In the genomic region with DNA sequence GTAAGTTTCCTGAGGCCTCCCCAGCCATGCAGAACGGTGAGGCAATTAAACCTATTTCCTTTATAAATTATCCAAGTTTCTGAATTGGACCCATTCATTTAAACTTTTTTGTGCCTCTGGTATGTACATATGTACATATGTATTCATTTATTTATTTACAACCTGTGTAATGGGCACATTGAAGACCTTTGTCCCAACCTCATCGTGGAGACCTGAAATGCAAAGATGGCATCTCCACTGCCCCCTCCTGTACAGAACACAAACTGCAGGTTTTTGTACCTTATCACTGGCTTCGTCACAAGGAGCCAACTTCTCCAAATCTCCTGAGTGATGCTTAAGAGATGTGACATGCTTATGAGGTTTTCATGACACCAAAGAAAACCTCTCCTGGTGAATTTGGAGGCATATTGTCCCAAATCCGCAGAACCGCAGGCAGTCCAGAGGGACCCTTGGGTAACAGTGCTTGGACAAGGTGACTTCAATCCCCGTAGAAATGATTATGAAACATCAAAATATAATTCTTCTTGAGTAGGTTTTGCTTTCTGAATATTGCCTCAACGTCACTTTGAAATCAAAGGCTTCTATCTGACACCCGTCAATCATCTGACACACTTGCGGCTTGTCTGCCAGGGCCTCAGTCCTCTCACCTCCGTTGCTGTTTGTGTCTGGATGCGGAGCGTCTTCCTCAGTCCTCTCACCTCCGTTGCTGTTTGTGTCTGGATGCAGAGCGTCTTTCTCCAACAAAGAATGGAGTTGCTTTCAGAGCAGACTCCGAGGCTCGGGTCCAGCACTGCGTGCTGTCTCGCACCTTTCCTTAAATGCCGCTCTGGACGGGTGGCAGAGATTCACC, we compare ENCODE assay signal across 9 cellular contexts.
DNase-seq lines count a peak whose midpoint lies in the region; ATAC-seq and TF ChIP-seq lines count a peak whose summit lies in the region.
"Had no signal": no experiment of that assay in that cellular context is flagged by ENCODE, and none has a peak within 500 bp of the region (broad histone marks: within the 10 kb centered on the region; RNA-seq: fewer than 3 reads in every experiment).

No MANE protein-coding gene starts in this region.

- no peak overlapping the region for H3K4me3 Mint-ChIP-seq in CD8-positive, alpha-beta T cell
- H3K4me3 Mint-ChIP-seq: dendritic cell treated with granulocyte-macrophage colony-stimulating factor and Interleukin-4, amounts not matched to agents 40 ng/mL and 50 ng/mL, for 4 days had no signal

- peaks cover 11% of the 10 kb centered on the region for H3K27me3 Mint-ChIP-seq in CD8-positive, alpha-beta T cell (ENCODE audit: low read depth)

- no peak overlapping the region for H3K4me3 ChIP-seq in CD8-positive, alpha-beta T cell (ENCODE audit: low read depth, low read length)

- POLR2A ChIA-PET in CD8-positive, alpha-beta T cell (lab: Charles Lee) = no interaction called here

- no peaks in the 10 kb centered on the region for H3K36me3 ChIP-seq in CD8-positive, alpha-beta T cell (ENCODE audit: insufficient read depth, low read length)

- intact Hi-C loops in CD8-positive, alpha-beta T cell (cut with DNase I, micrococcal nuclease) = loop anchor here in 1 of 2 experiments (2.0 to 5.0 kb wide), 3 partner anchors 255 to 351 kb away; no protein-coding TSS in a partner anchor

- H3K9me3 ChIP-seq in CD8-positive, alpha-beta T cell (ENCODE audit: low read length) = no peaks in the 10 kb centered on the region

- CTCF ChIA-PET in CD8-positive, alpha-beta T cell (lab: Charles Lee) = no interaction called here

- H3K4me1 Mint-ChIP-seq in CD8-positive, alpha-beta T cell (ENCODE audit: low read depth) = no peaks in the 10 kb centered on the region

- H3K9me3 Mint-ChIP-seq in CD8-positive, alpha-beta T cell = no peaks in the 10 kb centered on the region
- H3K9me3 Mint-ChIP-seq: dendritic cell treated with granulocyte-macrophage colony-stimulating factor and Interleukin-4, amounts not matched to agents 40 ng/mL and 50 ng/mL, for 4 days had no signal

- H3K4me1 ChIP-seq in CD8-positive, alpha-beta T cell (ENCODE audit: insufficient read depth, low read length) = no peaks in the 10 kb centered on the region

- H3K27ac ChIP-seq in CD8-positive, alpha-beta T cell (ENCODE audit: low read depth, low read length) = no peak overlapping the region

- peak; percentile 55 for TF ChIP-seq CTCF in CD8-positive, alpha-beta T cell (IDR thresholded peaks at IDR 0.05)
- TF ChIP-seq CTCF in GM20000 (IDR thresholded peaks at IDR 0.05; ENCODE audit: extremely low read depth, missing control alignments) = peak; percentile 20

- DNase-seq in CD8-positive, alpha-beta T cell = peak in 1 of 7 experiments; percentile 19
- DNase-seq in GM20000 (ENCODE audit: low spot score) (peak; percentile 64), SKM-1 treated with dmso at 0.1 percent for 144 hours (lab: John Stamatoyannopoulos, UW; ENCODE audit: unreplicated experiment) (peak; percentile 30), iPS-NIHi7 (ENCODE audit: extremely low spot score) (peak; percentile 54), NCI-H146 (lab: John Stamatoyannopoulos, UW) (no peak), cerebellar nuclear complex (lab: John Stamatoyannopoulos, UW) (no peak), A172 (ENCODE audit: low spot score) (no peak), amniotic stem cell (lab: John Stamatoyannopoulos, UW) (no peak)

- no peaks in the 10 kb centered on the region for H3K27me3 ChIP-seq in CD8-positive, alpha-beta T cell (ENCODE audit: insufficient read depth, low read length)

- no peak for ATAC-seq in CD8-positive, alpha-beta T cell

- no peak overlapping the region for H3K27ac Mint-ChIP-seq in CD8-positive, alpha-beta T cell
- H3K27ac Mint-ChIP-seq: dendritic cell treated with granulocyte-macrophage colony-stimulating factor and Interleukin-4, amounts not matched to agents 40 ng/mL and 50 ng/mL, for 4 days had no signal

- H3K36me3 Mint-ChIP-seq in CD8-positive, alpha-beta T cell = no peaks in the 10 kb centered on the region

Comparison
In these comparisons a context has a peak if more than half of its experiments do, and no peak if none do; other contexts are left out.
1. DNase-seq: peak in GM20000 (single experiment), SKM-1 treated with dmso at 0.1 percent for 144 hours (single experiment) and iPS-NIHi7 (single experiment); none in NCI-H146 (single experiment), cerebellar nuclear complex (0 of 2), A172 (single experiment) and amniotic stem cell (single experiment).